In genomic region chrX:107205770-107206696, GRCh38 we compare ENCODE assay signal across 7 cellular contexts. TPM values are rescaled to one million over a fixed set of nuclear protein-coding genes. Genes with fewer than 3 reads are reported as not detected.
A peak's percentile ranks its signal among the peaks of the same experiment; 100 is the strongest.
DNase-seq lines count a peak whose midpoint lies in the region; ATAC-seq lines count a peak whose summit lies in the region.

DNAAF6 (plus strand) TSS chrX:107206611; CDS start chrX:107212876, 6,265 bp downstream.
NUP62CL (minus strand) TSS chrX:107206433; CDS start chrX:107175146, 31,287 bp downstream.

- peak within 1 kb of the TSS; percentile 83 for H3K4me3 Mint-ChIP-seq in activated CD4-positive, alpha-beta memory T cell treated with anti-CD3 and anti-CD28 coated beads for 36 hours
- peak within 1 kb of the TSS; percentile 85 for H3K4me3 Mint-ChIP-seq in memory B cell

- no peaks in the 10 kb centered on the region for H3K27me3 Mint-ChIP-seq in activated CD4-positive, alpha-beta memory T cell treated with anti-CD3 and anti-CD28 coated beads for 36 hours
- no peaks in the 10 kb centered on the region for H3K27me3 Mint-ChIP-seq in memory B cell

- intact Hi-C loops in activated CD4-positive, alpha-beta memory T cell treated with anti-CD3 and anti-CD28 coated beads for 36 hours (cut with micrococcal nuclease): loop anchor here (1.0 to 5.0 kb wide), 2 partner anchors 88 to 209 kb away; partner anchors contain the start of gene RBM41

- POLR2A ChIA-PET in activated CD4-positive, alpha-beta memory T cell treated with anti-CD3 and anti-CD28 coated beads for 36 hours (lab: Charles Lee): interaction anchor here (1.5 kb wide), 1 partner anchor 87 kb away, joined by 3 read pairs; the partner anchor contains the start of gene RBM41

- H3K4me1 Mint-ChIP-seq in activated CD4-positive, alpha-beta memory T cell treated with anti-CD3 and anti-CD28 coated beads for 36 hours (ENCODE audit: low read depth): peaks cover 3% of the 10 kb centered on the region
- H3K4me1 Mint-ChIP-seq in memory B cell: no peaks in the 10 kb centered on the region

- H3K9me3 Mint-ChIP-seq in activated CD4-positive, alpha-beta memory T cell treated with anti-CD3 and anti-CD28 coated beads for 36 hours: no peaks in the 10 kb centered on the region
- no peaks in the 10 kb centered on the region for H3K9me3 Mint-ChIP-seq in memory B cell

- no peaks in the 10 kb centered on the region for H3K27me3 ChIP-seq in ectodermal cell (ENCODE audit: control insufficient read depth, insufficient read depth, low read length, poor library complexity, severe bottlenecking)

- H3K27ac ChIP-seq in ectodermal cell (ENCODE audit: insufficient read depth, low read depth, low read length, poor library complexity, severe bottlenecking): peak within 1 kb of the TSS; percentile 74

- no peaks in the 10 kb centered on the region for H3K36me3 ChIP-seq in ectodermal cell (ENCODE audit: control insufficient read depth, insufficient read depth, low read length)

- no peaks in the 10 kb centered on the region for H3K4me1 ChIP-seq in ectodermal cell (ENCODE audit: control insufficient read depth, insufficient read depth, low read length)

- DNase-seq in NCI-H2196 treated with DMSO at 0.1 percent for 48 hours (lab: John Stamatoyannopoulos, UW; ENCODE audit: unreplicated experiment) (peak; percentile 62), memory B cell (ENCODE audit: low spot score in 2 of 2) (peak; percentile 39 to 47)
- DNase-seq in activated CD4-positive, alpha-beta memory T cell treated with anti-CD3 and anti-CD28 coated beads for 36 hours: peak; percentile 78
- peak; percentile 15 to 43 for DNase-seq in stimulated activated CD8-positive, alpha-beta memory T cell treated with anti-CD3 and anti-CD28 coated beads, Interleukin-15, amount 100 ng/mL, for 4 hours (ENCODE audit: low read depth in 2 of 2)

- no peaks in the 10 kb centered on the region for H3K9me3 ChIP-seq in ectodermal cell (ENCODE audit: control insufficient read depth, low read length)

- CTCF ChIA-PET in activated CD4-positive, alpha-beta memory T cell treated with anti-CD3 and anti-CD28 coated beads for 36 hours (lab: Charles Lee): no interaction called here

- ATAC-seq in GM18861 (IDR thresholded peaks at IDR 0.05; ENCODE audit: unreplicated experiment) (peak; percentile 96), HG03095 (IDR thresholded peaks at IDR 0.05; ENCODE audit: unreplicated experiment) (peak; percentile 92), memory B cell (ENCODE audit: low read depth) (peak; percentile 94)

- no peaks in the 10 kb centered on the region for H3K36me3 Mint-ChIP-seq in activated CD4-positive, alpha-beta memory T cell treated with anti-CD3 and anti-CD28 coated beads for 36 hours
- H3K36me3 Mint-ChIP-seq in memory B cell: no peaks in the 10 kb centered on the region

- 1% methylated on average over 60 to 66 of the region's 66 CpGs for WGBS in ectodermal cell, 2 experiments

- H3K4me3 ChIP-seq in ectodermal cell (ENCODE audit: insufficient read depth, low read depth, low read length): peak within 1 kb of the TSS; percentile 56

- no peak within 1 kb of the TSS for H3K27ac Mint-ChIP-seq in activated CD4-positive, alpha-beta memory T cell treated with anti-CD3 and anti-CD28 coated beads for 36 hours
- H3K27ac Mint-ChIP-seq in memory B cell: peak within 1 kb of the TSS; percentile 75

RNA-seq across cellular contexts. Expression of gene DNAAF6, which starts in this region (rescaled TPM):
- total RNA-seq in activated CD4-positive, alpha-beta memory T cell treated with anti-CD3 and anti-CD28 coated beads for 36 hours: not detected
- not detected for polyA plus RNA-seq in ectodermal cell (2013, experiment 1 of 4)
- polyA plus RNA-seq in ectodermal cell (2013, experiment 2 of 4): not detected
- not detected for polyA plus RNA-seq in ectodermal cell (2013, experiment 3 of 4)
- not detected for polyA plus RNA-seq in ectodermal cell (2013, experiment 4 of 4)

RNA-seq across cellular contexts. Expression of gene NUP62CL, which starts in this region (rescaled TPM):
- 1 to 10 TPM; 2.5 to 2.8 TPM for total RNA-seq in activated CD4-positive, alpha-beta memory T cell treated with anti-CD3 and anti-CD28 coated beads for 36 hours
- 10.7 TPM for polyA plus RNA-seq in ectodermal cell (2013, experiment 1 of 4)
- polyA plus RNA-seq in ectodermal cell (2013, experiment 2 of 4): 9.7 TPM
- 7.8 TPM for polyA plus RNA-seq in ectodermal cell (2013, experiment 3 of 4)
- 10.6 TPM for polyA plus RNA-seq in ectodermal cell (2013, experiment 4 of 4)

Comparison
In these comparisons a context has a peak if more than half of its experiments do, and no peak if none do; other contexts are left out.
1. Peak in every context shown above with its lines: DNase-seq, ATAC-seq, H3K4me3 ChIP-seq and H3K27ac ChIP-seq.